ENCODE assay signal across 2 cellular contexts in the genomic region with DNA sequence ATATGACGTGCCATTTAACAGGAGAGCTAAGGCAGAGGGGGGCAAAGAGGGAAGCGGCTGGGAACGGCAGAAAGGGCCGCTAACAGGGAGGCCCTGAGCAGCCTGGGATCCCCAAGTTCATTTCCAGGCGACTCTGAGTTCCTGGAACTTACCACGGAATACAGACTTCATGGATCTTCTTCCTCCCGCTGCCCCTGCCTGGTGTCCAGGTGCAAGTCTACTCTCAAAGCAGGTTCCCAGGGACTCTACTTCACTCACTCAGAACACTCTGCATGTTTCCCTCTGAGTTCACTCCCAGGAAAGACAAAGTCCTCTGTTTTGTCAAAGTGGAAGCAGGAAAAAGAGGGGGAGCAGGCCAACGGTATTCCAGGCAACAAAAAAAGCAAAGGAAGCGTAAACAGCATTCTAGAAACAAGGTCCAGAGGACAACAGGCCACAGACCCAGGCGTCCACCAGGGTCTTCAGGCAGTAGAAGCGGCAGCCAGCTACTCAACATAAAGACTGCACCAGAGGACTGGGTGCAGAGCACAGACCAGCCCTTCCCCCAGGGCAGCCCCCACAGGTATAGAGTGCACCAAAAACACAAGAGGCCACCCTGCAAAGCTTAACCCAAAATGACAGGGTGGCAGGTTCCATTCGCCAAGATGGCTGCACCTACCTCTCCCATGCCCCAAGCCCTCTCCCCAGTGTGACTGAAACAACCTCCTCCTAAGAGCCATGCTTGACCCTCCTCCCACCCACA.
TF ChIP-seq lines count a peak whose summit lies in the region.

No MANE protein-coding gene starts in this region.

TF ChIP-seq in H1, 55 proteins besides CTCF, POLR2A, EP300 and RAD21:
- TF ChIP-seq, protein P1, sequence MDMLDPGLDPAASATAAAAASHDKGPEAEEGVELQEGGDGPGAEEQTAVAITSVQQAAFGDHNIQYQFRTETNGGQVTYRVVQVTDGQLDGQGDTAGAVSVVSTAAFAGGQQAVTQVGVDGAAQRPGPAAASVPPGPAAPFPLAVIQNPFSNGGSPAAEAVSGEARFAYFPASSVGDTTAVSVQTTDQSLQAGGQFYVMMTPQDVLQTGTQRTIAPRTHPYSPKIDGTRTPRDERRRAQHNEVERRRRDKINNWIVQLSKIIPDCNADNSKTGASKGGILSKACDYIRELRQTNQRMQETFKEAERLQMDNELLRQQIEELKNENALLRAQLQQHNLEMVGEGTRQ (IDR thresholded peaks at IDR 0.05; ENCODE audit: low read length), result no peak
- TF ChIP-seq TEAD4 (IDR thresholded peaks at IDR 0.05; ENCODE audit: low read depth, low read length), result no peak

TF ChIP-seq in neural cell, 6 proteins besides CTCF, POLR2A, EP300 and RAD21:
- no peak for TF ChIP-seq POLR2AphosphoS5 (IDR thresholded peaks at IDR 0.05)
- TF ChIP-seq TAF1 (IDR thresholded peaks at IDR 0.05; ENCODE audit: low read depth), result no peak
- TF ChIP-seq EZH2 (IDR thresholded peaks at IDR 0.05; ENCODE audit: borderline replicate concordance, insufficient read depth, low read length, poor library complexity, severe bottlenecking), result no peak
- TF ChIP-seq, protein P2, sequence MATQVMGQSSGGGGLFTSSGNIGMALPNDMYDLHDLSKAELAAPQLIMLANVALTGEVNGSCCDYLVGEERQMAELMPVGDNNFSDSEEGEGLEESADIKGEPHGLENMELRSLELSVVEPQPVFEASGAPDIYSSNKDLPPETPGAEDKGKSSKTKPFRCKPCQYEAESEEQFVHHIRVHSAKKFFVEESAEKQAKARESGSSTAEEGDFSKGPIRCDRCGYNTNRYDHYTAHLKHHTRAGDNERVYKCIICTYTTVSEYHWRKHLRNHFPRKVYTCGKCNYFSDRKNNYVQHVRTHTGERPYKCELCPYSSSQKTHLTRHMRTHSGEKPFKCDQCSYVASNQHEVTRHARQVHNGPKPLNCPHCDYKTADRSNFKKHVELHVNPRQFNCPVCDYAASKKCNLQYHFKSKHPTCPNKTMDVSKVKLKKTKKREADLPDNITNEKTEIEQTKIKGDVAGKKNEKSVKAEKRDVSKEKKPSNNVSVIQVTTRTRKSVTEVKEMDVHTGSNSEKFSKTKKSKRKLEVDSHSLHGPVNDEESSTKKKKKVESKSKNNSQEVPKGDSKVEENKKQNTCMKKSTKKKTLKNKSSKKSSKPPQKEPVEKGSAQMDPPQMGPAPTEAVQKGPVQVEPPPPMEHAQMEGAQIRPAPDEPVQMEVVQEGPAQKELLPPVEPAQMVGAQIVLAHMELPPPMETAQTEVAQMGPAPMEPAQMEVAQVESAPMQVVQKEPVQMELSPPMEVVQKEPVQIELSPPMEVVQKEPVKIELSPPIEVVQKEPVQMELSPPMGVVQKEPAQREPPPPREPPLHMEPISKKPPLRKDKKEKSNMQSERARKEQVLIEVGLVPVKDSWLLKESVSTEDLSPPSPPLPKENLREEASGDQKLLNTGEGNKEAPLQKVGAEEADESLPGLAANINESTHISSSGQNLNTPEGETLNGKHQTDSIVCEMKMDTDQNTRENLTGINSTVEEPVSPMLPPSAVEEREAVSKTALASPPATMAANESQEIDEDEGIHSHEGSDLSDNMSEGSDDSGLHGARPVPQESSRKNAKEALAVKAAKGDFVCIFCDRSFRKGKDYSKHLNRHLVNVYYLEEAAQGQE (IDR thresholded peaks at IDR 0.05; ENCODE audit: borderline replicate concordance), result no peak
- TF ChIP-seq SMC3 (conservative IDR thresholded peaks at IDR 0.05; ENCODE audit: poor library complexity), result no peak
- no peak for TF ChIP-seq MXI1 (conservative IDR thresholded peaks at IDR 0.05; ENCODE audit: poor library complexity, severe bottlenecking)
